In the genomic region with DNA sequence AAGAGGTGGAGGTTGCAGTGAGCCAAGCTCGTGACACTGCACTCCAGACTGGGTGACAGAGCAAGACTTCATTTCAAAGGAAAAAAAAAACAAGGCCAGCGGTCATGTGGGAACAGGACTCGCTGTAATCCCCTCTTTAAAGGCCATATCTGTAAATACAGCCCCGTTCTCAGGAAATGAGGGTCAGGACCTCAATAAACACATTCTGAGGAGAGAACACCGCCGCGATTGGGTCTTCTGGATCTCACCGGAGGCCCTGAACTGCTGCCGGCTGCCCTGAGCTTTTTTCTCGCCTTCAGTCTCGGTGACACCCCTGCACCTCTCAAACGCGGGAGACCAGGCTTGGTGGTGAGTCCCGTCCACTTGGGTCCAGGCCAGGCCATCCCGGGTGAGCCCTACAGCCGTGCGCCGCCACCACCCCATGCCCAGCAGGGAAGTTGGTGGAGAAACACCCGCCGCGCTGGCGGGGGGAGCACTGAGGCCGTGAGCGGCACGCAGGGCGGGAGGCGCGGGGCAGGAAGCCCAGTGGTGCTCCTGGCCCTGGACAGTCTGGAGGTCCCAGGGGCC, we compare ENCODE assay signal across 1 cellular context.
TF ChIP-seq lines count a peak whose summit lies in the region.

No MANE protein-coding gene starts in this region.

TF ChIP-seq in GM12878, 131 proteins besides CTCF, POLR2A, EP300 and RAD21:
- TF ChIP-seq POLR2AphosphoS5 (IDR thresholded peaks at IDR 0.05; ENCODE audit: low read length), result no peak
- TF ChIP-seq, protein P1, sequence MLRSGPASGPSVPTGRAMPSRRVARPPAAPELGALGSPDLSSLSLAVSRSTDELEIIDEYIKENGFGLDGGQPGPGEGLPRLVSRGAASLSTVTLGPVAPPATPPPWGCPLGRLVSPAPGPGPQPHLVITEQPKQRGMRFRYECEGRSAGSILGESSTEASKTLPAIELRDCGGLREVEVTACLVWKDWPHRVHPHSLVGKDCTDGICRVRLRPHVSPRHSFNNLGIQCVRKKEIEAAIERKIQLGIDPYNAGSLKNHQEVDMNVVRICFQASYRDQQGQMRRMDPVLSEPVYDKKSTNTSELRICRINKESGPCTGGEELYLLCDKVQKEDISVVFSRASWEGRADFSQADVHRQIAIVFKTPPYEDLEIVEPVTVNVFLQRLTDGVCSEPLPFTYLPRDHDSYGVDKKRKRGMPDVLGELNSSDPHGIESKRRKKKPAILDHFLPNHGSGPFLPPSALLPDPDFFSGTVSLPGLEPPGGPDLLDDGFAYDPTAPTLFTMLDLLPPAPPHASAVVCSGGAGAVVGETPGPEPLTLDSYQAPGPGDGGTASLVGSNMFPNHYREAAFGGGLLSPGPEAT (IDR thresholded peaks at IDR 0.05; ENCODE audit: low read depth), result no peak
- no peak for TF ChIP-seq TCF12 (IDR thresholded peaks at IDR 0.05; ENCODE audit: low read depth, low read length)
- no peak for TF ChIP-seq DPF2 (IDR thresholded peaks at IDR 0.05)
- no peak for TF ChIP-seq ZNF274 (IDR thresholded peaks at IDR 0.05; ENCODE audit: insufficient read depth, insufficient read length)
- TF ChIP-seq, protein P2, sequence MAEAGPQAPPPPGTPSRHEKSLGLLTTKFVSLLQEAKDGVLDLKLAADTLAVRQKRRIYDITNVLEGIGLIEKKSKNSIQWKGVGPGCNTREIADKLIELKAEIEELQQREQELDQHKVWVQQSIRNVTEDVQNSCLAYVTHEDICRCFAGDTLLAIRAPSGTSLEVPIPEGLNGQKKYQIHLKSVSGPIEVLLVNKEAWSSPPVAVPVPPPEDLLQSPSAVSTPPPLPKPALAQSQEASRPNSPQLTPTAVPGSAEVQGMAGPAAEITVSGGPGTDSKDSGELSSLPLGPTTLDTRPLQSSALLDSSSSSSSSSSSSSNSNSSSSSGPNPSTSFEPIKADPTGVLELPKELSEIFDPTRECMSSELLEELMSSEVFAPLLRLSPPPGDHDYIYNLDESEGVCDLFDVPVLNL (IDR thresholded peaks at IDR 0.05; ENCODE audit: low read depth, low read length), result no peak
TF ChIP-seq in GM12878: peak in this region for 0.
